In the genomic region with DNA sequence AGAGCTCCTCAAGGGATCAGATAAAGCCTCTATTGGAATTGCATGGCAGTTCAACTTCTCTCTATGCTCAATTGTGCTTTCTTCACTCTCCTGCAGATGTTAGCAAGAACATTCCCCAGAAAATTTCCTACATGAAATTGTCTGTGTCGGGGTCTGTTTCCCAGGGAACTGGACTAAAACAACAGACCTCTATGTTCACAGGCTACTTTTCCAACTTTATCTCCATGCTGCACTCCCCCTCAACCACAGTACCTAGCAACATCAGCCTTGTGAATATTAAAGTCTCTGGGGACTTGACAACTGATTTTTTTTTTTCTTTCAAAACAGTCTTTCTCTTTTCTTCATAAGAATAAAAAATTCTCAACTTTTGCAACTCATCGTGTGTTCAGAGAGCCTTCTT, we compare ENCODE assay signal across 25 cellular contexts.
"Had no signal": no experiment of that assay in that cellular context is flagged by ENCODE, and none has a peak within 500 bp of the region (broad histone marks: within the 10 kb centered on the region; RNA-seq: fewer than 3 reads in every experiment).

No MANE protein-coding gene starts in this region.

- DNase-seq: colonic mucosa; cortex of kidney; effector CD8-positive, alpha-beta T cell; effector memory CD8-positive, alpha-beta T cell; endodermal cell; erythroblast; esophagus squamous epithelium; foreskin melanocyte; gastrocnemius medialis; glutamatergic neuron; head of caudate nucleus; heart right ventricle; hippocampal formation; left cardiac atrium; left lung; left ventricle myocardium superior; lower lobe of right lung; mucosa of descending colon had no signal

- H3K9me3 ChIP-seq: colonic mucosa, gastrocnemius medialis, lower lobe of right lung had no signal

- H3K27ac ChIP-seq: colonic mucosa, epithelial cell of prostate, esophagus squamous epithelium, gastrocnemius medialis, heart right ventricle, left lung, lower lobe of right lung had no signal

- FAIRE-seq: endometrium, islet of Langerhans, keratinocyte had no signal

- H3K4me1 Mint-ChIP-seq: endodermal cell, mesothelial cell of epicardium had no signal

- H3K4me3 Mint-ChIP-seq: dendritic cell treated with granulocyte-macrophage colony-stimulating factor and Interleukin-4, amounts not matched to agents 40 ng/mL and 50 ng/mL, for 4 days; effector memory CD8-positive, alpha-beta T cell; endodermal cell; mesothelial cell of epicardium had no signal

- ATAC-seq: effector memory CD8-positive, alpha-beta T cell; esophagus mucosa; gastrocnemius medialis; heart right ventricle; left cardiac atrium; left lung; left ventricle myocardium superior; lower lobe of right lung; mucosa of descending colon had no signal

- H3K27me3 ChIP-seq: colonic mucosa, esophagus squamous epithelium, gastrocnemius medialis, heart right ventricle, left lung had no signal

- H3K27ac Mint-ChIP-seq: dendritic cell treated with granulocyte-macrophage colony-stimulating factor and Interleukin-4, amounts not matched to agents 40 ng/mL and 50 ng/mL, for 4 days; effector memory CD8-positive, alpha-beta T cell; endodermal cell; mesothelial cell of epicardium had no signal

- H3K27me3 Mint-ChIP-seq: dendritic cell treated with granulocyte-macrophage colony-stimulating factor and Interleukin-4, amounts not matched to agents 40 ng/mL and 50 ng/mL, for 4 days; effector memory CD8-positive, alpha-beta T cell had no signal

- H3K4me3 ChIP-seq: colonic mucosa, esophagus squamous epithelium, gastrocnemius medialis, heart right ventricle, left lung, lower lobe of right lung, mucosa of descending colon had no signal

- H3K36me3 Mint-ChIP-seq: mesothelial cell of epicardium had no signal

- H3K36me3 ChIP-seq: colonic mucosa, esophagus squamous epithelium, gastrocnemius medialis, heart right ventricle, left lung, lower lobe of right lung had no signal

- H3K4me1 ChIP-seq: colonic mucosa, esophagus squamous epithelium, gastrocnemius medialis, heart right ventricle, left lung, lower lobe of right lung had no signal
